ENCODE assay signal across 11 cellular contexts in genomic region chr10:125060038-125060437, GRCh38.
DNase-seq lines count a peak whose midpoint lies in the region; ATAC-seq and TF ChIP-seq lines count a peak whose summit lies in the region.
"Had no signal": no experiment of that assay in that cellular context is flagged by ENCODE, and none has a peak within 500 bp of the region (broad histone marks: within the 10 kb centered on the region; RNA-seq: fewer than 3 reads in every experiment).

No MANE protein-coding gene starts in this region.

- DNase-seq in Peyer's patch (no peak), coronary artery (ENCODE audit: low spot score) (no peak), lung (ENCODE audit: low spot score) (no peak), iPS-NIHi11 (ENCODE audit: low spot score) (no peak), hepatic stellate cell (ENCODE audit: low spot score) (no peak)
- no peak for DNase-seq in activated T-cell treated with anti-CD3 and anti-CD28 coated beads, Interleukin-2, amount 50 U/mL, for 1 hour
- DNase-seq: activated T-cell treated with anti-CD3 and anti-CD28 coated beads, Interleukin-2, amount 50 U/mL, for 48 hours; stimulated activated CD4-positive, alpha-beta T cell treated with anti-CD3 and anti-CD28 coated beads, Interleukin-1b, Interleukin-23, amount 100 ng/mL, for 48 hours; stimulated activated naive CD8-positive, alpha-beta T cell treated with anti-CD3 and anti-CD28 coated beads, Interleukin-15, Interleukin-2, amounts not matched to agents 100 U/mL and 50 U/mL, for 24 hours had no signal

- H3K36me3 ChIP-seq in Peyer's patch: no peaks in the 10 kb centered on the region
- H3K36me3 ChIP-seq in lung (ENCODE audit: control insufficient read depth in 2 of 2, insufficient read depth in 2 of 2, low read length in 2 of 2): peaks cover 0 to 2% of the 10 kb centered on the region in 2 donors
- no peaks in the 10 kb centered on the region for H3K36me3 ChIP-seq in subcutaneous abdominal adipose tissue (ENCODE audit: control insufficient read depth in 5 of 5, insufficient read depth in 5 of 5, low read length in 5 of 5)

- peaks cover 7 to 95% (median 11%) of the 10 kb centered on the region in 4 donors for H3K4me1 ChIP-seq in Peyer's patch
- peaks cover 37 to 53% of the 10 kb centered on the region in 2 donors for H3K4me1 ChIP-seq in lung (ENCODE audit: control insufficient read depth in 2 of 2, insufficient read depth in 2 of 2, low read length in 2 of 2)
- H3K4me1 ChIP-seq in subcutaneous abdominal adipose tissue (ENCODE audit: control insufficient read depth in 5 of 5, insufficient read depth in 5 of 5, low read length in 5 of 5): peaks cover 40 to 93% (median 87%) of the 10 kb centered on the region in 5 donors

- TF ChIP-seq POLR2A in Peyer's patch (IDR thresholded peaks at IDR 0.05): no peak

- WGBS in lung, 2 donors: 60 to 83% methylated on average over 9 of the region's 9 CpGs

- TF ChIP-seq CTCF in Peyer's patch (IDR thresholded peaks at IDR 0.05) (no peak), coronary artery (IDR thresholded peaks at IDR 0.05) (no peak), lung (IDR thresholded peaks at IDR 0.05; ENCODE audit: control extremely low read depth, extremely low read depth) (no peak)

- ATAC-seq in lung (ENCODE audit: insufficient read depth, low FRiP score) (no peak), GM21526 (IDR thresholded peaks at IDR 0.05; ENCODE audit: low FRiP score, unreplicated experiment) (no peak)
- ATAC-seq: stimulated activated naive CD8-positive, alpha-beta T cell treated with anti-CD3 and anti-CD28 coated beads, Interleukin-15, Interleukin-2, amounts not matched to agents 100 U/mL and 50 U/mL, for 24 hours had no signal

- no peaks in the 10 kb centered on the region for H3K9me3 ChIP-seq in Peyer's patch
- H3K9me3 ChIP-seq in lung (ENCODE audit: control insufficient read depth in 2 of 2, insufficient read depth in 1 of 2, low read length in 1 of 2): no peaks in the 10 kb centered on the region
- H3K9me3 ChIP-seq in subcutaneous abdominal adipose tissue (ENCODE audit: control insufficient read depth in 5 of 5, low read length in 5 of 5): no peaks in the 10 kb centered on the region

- H3K4me3 ChIP-seq in Peyer's patch (no peak overlapping the region), coronary artery (peak overlapping the region; percentile 54), lung (no peak overlapping the region), subcutaneous abdominal adipose tissue (ENCODE audit: low read depth in 1 of 5, low read length in 5 of 5) (peak overlapping the region in 1 of 5 donors; percentile 2)

- H3K27me3 ChIP-seq in Peyer's patch: no peaks in the 10 kb centered on the region
- no peaks in the 10 kb centered on the region for H3K27me3 ChIP-seq in lung (ENCODE audit: control insufficient read depth, insufficient read depth)
- H3K27me3 ChIP-seq in subcutaneous abdominal adipose tissue (ENCODE audit: control insufficient read depth in 5 of 5, insufficient read depth in 4 of 5, low read length in 5 of 5): no peaks in the 10 kb centered on the region

- H3K27ac ChIP-seq in Peyer's patch (peak overlapping the region in 3 of 4 donors; percentile 40 to 86 (median 71)), coronary artery (peak overlapping the region; percentile 96 to 97), lung (ENCODE audit: low read depth in 1 of 2, low read length in 1 of 2) (peak overlapping the region; percentile 21 to 66), subcutaneous abdominal adipose tissue (ENCODE audit: low read depth, low read length) (peak overlapping the region; percentile 89)

- H3K9ac ChIP-seq in subcutaneous abdominal adipose tissue (ENCODE audit: low read length in 5 of 5): no peak overlapping the region

Comparison
In these comparisons a context has a peak if more than half of its experiments do, and no peak if none do; other contexts are left out.
1. H3K27ac ChIP-seq: peak in every context shown above with its lines; median percentile 96 in coronary artery; 89 in subcutaneous abdominal adipose tissue; 71 in Peyer's patch; 44 in lung.